1 cellular context compared by ENCODE assay signal in the genomic region with DNA sequence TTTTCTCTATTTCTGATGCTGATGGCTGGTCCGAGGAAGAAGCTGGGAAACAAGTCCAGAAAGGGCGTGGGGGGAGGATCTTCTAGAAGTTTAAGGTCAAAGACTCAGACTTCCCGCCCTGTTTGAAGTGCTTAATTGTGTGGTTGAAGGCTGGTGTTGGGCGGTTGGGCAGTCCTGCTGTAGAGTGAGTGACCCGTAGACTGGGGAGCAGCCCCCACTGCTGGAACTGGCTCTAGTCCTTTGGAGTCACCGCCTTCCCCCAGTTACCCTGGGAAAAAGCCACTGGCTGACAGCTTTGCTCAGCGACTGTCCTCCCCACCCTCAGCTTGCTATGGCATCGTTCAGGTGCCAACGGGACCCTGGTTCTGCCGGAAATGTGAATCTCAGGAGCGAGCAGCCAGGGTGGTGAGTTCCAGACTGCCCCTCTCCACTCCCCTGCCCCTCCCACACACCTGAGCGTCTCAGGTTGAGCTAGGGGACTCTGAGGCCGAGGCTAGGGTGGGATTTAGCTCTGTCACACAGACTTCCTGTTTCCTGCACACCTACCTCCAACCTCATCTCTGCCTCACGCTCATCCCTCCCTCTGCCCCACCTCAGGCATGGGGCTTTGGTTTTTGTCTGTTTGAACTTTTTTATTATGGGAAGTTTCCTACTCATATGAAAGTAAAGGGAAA.
TF ChIP-seq lines count a peak whose summit lies in the region.

No MANE protein-coding gene starts in this region.

TF ChIP-seq in HepG2, 621 proteins besides CTCF, POLR2A, EP300 and RAD21 (continues in another document):
- TF ChIP-seq TCF7 (IDR thresholded peaks at IDR 0.05; ENCODE audit: low read depth), result peak; percentile 19; the same call in 1 of the 2 replicates
- TF ChIP-seq REL (CRISPR knock-in tag; conservative IDR thresholded peaks at IDR 0.05), result no peak
- TF ChIP-seq ZNF709 (CRISPR knock-in tag; IDR thresholded peaks at IDR 0.05), result no peak
- TF ChIP-seq ETV5 (CRISPR knock-in tag; IDR thresholded peaks at IDR 0.05; ENCODE audit: borderline replicate concordance), result 0 out of 2 replicates have a peak, but pooled peaks have one; percentile 11
- no peak for TF ChIP-seq CREBL2 (CRISPR knock-in tag; IDR thresholded peaks at IDR 0.05; ENCODE audit: borderline replicate concordance)
- 0 out of 2 replicates have a peak, but pooled peaks have one; percentile 48 for TF ChIP-seq ARID4A (CRISPR knock-in tag; IDR thresholded peaks at IDR 0.05; ENCODE audit: borderline replicate concordance)
- TF ChIP-seq POLR2G (IDR thresholded peaks at IDR 0.05; ENCODE audit: low read depth, low read length), result peak; percentile 26; the same call in 1 of the 2 replicates
- TF ChIP-seq NFKBIZ (CRISPR knock-in tag; IDR thresholded peaks at IDR 0.05), result no peak
- 0 out of 2 replicates have a peak, but pooled peaks have one; percentile 34 for TF ChIP-seq POLR2AphosphoS5 (IDR thresholded peaks at IDR 0.05; ENCODE audit: low read depth, low read length)
- 0 out of 2 replicates have a peak, but pooled peaks have one; percentile 18 for TF ChIP-seq HMG20A (CRISPR knock-in tag; IDR thresholded peaks at IDR 0.05; ENCODE audit: borderline replicate concordance)
- TF ChIP-seq ZNF430 (CRISPR knock-in tag; IDR thresholded peaks at IDR 0.05), result no peak
- TF ChIP-seq, protein P1, sequence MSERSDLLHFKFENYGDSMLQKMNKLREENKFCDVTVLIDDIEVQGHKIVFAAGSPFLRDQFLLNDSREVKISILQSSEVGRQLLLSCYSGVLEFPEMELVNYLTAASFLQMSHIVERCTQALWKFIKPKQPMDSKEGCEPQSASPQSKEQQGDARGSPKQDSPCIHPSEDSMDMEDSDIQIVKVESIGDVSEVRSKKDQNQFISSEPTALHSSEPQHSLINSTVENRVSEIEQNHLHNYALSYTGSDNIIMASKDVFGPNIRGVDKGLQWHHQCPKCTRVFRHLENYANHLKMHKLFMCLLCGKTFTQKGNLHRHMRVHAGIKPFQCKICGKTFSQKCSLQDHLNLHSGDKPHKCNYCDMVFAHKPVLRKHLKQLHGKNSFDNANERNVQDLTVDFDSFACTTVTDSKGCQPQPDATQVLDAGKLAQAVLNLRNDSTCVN (CRISPR knock-in tag; IDR thresholded peaks at IDR 0.05; ENCODE audit: borderline replicate concordance), result 0 out of 2 replicates have a peak, but pooled peaks have one; percentile 17
- peak; percentile 40; the same call in 1 of the 2 replicates for TF ChIP-seq ZNF225 (CRISPR knock-in tag; IDR thresholded peaks at IDR 0.05)
- 0 out of 2 replicates have a peak, but pooled peaks have one; percentile 29 for TF ChIP-seq KMT2A (CRISPR knock-in tag; IDR thresholded peaks at IDR 0.05)
- TF ChIP-seq MAFG (CRISPR knock-in tag; IDR thresholded peaks at IDR 0.05), result no peak
- 0 out of 2 replicates have a peak, but pooled peaks have one; percentile 9 for TF ChIP-seq TARDBP (CRISPR knock-in tag; IDR thresholded peaks at IDR 0.05)
- TF ChIP-seq, protein P2, sequence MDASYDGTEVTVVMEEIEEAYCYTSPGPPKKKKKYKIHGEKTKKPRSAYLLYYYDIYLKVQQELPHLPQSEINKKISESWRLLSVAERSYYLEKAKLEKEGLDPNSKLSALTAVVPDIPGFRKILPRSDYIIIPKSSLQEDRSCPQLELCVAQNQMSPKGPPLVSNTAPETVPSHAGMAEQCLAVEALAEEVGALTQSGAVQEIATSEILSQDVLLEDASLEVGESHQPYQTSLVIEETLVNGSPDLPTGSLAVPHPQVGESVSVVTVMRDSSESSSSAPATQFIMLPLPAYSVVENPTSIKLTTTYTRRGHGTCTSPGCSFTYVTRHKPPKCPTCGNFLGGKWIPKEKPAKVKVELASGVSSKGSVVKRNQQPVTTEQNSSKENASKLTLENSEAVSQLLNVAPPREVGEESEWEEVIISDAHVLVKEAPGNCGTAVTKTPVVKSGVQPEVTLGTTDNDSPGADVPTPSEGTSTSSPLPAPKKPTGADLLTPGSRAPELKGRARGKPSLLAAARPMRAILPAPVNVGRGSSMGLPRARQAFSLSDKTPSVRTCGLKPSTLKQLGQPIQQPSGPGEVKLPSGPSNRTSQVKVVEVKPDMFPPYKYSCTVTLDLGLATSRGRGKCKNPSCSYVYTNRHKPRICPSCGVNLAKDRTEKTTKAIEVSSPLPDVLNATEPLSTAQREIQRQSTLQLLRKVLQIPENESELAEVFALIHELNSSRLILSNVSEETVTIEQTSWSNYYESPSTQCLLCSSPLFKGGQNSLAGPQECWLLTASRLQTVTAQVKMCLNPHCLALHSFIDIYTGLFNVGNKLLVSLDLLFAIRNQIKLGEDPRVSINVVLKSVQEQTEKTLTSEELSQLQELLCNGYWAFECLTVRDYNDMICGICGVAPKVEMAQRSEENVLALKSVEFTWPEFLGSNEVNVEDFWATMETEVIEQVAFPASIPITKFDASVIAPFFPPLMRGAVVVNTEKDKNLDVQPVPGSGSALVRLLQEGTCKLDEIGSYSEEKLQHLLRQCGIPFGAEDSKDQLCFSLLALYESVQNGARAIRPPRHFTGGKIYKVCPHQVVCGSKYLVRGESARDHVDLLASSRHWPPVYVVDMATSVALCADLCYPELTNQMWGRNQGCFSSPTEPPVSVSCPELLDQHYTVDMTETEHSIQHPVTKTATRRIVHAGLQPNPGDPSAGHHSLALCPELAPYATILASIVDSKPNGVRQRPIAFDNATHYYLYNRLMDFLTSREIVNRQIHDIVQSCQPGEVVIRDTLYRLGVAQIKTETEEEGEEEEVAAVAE (CRISPR knock-in tag; IDR thresholded peaks at IDR 0.05; ENCODE audit: borderline replicate concordance), result no peak
- TF ChIP-seq PAF1 (CRISPR knock-in tag; IDR thresholded peaks at IDR 0.05), result no peak
- TF ChIP-seq, protein P3, sequence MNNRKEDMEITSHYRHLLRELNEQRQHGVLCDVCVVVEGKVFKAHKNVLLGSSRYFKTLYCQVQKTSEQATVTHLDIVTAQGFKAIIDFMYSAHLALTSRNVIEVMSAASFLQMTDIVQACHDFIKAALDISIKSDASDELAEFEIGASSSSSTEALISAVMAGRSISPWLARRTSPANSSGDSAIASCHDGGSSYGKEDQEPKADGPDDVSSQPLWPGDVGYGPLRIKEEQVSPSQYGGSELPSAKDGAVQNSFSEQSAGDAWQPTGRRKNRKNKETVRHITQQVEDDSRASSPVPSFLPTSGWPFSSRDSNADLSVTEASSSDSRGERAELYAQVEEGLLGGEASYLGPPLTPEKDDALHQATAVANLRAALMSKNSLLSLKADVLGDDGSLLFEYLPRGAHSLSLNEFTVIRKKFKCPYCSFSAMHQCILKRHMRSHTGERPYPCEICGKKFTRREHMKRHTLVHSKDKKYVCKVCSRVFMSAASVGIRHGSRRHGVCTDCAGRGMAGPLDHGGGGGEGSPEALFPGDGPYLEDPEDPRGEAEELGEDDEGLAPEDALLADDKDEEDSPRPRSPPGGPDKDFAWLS (CRISPR knock-in tag; IDR thresholded peaks at IDR 0.05; ENCODE audit: borderline replicate concordance), result 0 out of 2 replicates have a peak, but pooled peaks have one; percentile 70
- TF ChIP-seq TFDP1 (CRISPR knock-in tag; IDR thresholded peaks at IDR 0.05; ENCODE audit: borderline replicate concordance), result no peak
- TF ChIP-seq, protein P4, sequence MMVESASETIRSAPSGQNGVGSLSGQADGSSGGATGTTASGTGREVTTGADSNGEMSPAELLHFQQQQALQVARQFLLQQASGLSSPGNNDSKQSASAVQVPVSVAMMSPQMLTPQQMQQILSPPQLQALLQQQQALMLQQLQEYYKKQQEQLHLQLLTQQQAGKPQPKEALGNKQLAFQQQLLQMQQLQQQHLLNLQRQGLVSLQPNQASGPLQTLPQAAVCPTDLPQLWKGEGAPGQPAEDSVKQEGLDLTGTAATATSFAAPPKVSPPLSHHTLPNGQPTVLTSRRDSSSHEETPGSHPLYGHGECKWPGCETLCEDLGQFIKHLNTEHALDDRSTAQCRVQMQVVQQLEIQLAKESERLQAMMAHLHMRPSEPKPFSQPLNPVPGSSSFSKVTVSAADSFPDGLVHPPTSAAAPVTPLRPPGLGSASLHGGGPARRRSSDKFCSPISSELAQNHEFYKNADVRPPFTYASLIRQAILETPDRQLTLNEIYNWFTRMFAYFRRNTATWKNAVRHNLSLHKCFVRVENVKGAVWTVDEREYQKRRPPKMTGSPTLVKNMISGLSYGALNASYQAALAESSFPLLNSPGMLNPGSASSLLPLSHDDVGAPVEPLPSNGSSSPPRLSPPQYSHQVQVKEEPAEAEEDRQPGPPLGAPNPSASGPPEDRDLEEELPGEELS (CRISPR knock-in tag; IDR thresholded peaks at IDR 0.05), result no peak
- TF ChIP-seq, protein P5, sequence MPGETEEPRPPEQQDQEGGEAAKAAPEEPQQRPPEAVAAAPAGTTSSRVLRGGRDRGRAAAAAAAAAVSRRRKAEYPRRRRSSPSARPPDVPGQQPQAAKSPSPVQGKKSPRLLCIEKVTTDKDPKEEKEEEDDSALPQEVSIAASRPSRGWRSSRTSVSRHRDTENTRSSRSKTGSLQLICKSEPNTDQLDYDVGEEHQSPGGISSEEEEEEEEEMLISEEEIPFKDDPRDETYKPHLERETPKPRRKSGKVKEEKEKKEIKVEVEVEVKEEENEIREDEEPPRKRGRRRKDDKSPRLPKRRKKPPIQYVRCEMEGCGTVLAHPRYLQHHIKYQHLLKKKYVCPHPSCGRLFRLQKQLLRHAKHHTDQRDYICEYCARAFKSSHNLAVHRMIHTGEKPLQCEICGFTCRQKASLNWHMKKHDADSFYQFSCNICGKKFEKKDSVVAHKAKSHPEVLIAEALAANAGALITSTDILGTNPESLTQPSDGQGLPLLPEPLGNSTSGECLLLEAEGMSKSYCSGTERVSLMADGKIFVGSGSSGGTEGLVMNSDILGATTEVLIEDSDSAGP (CRISPR knock-in tag; IDR thresholded peaks at IDR 0.05; ENCODE audit: borderline replicate concordance), result peak; percentile 61; the same call in 1 of the 2 replicates
- TF ChIP-seq MXI1 (IDR thresholded peaks at IDR 0.05; ENCODE audit: borderline replicate concordance, low read depth, low read length), result no peak
- no peak for TF ChIP-seq FOXP1 (IDR thresholded peaks at IDR 0.05)
- TF ChIP-seq FOXP1 (CRISPR knock-in tag; IDR thresholded peaks at IDR 0.05), result no peak
- TF ChIP-seq PRDM15 (CRISPR knock-in tag; IDR thresholded peaks at IDR 0.05), result no peak
- TF ChIP-seq ZNF781 (CRISPR knock-in tag; IDR thresholded peaks at IDR 0.05; ENCODE audit: borderline replicate concordance, not compliant biosample characterization), result peak; percentile 17
